22 cellular contexts compared by ENCODE assay signal in the genomic region with DNA sequence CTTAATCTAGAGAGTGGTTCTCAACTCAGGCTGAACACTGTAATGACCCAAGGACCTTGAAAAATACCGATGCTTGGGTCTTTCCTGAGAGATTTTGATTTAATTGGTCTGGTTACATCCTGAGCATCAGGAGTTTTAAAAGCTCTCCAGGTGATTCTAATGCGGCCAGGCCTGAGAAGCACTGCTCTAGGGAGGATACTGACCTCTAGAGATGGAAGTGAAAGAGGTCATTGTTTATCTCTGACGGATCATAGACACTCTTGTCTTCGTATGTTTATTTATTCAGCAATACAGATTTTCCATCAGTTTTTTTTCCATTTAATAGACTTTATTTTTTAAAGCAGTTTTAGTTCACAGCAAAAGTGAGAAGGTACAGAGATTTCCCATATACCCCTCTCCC. TPM values are rescaled to one million over a fixed set of nuclear protein-coding genes. Genes with fewer than 3 reads are reported as not detected.
"Had no signal": no experiment of that assay in that cellular context is flagged by ENCODE, and none has a peak within 500 bp of the region (broad histone marks: within the 10 kb centered on the region; RNA-seq: fewer than 3 reads in every experiment).

No MANE protein-coding gene starts in this region.

- H3K4me3 ChIP-seq: hepatocyte, lung, pancreas, prostate gland, spleen, tibial artery, upper lobe of left lung, vagina had no signal

- H3K4me1 ChIP-seq: prostate gland, spleen, tibial artery, upper lobe of left lung, vagina had no signal

- H3K9me3 ChIP-seq: pancreas, prostate gland, spleen, tibial artery, upper lobe of left lung, vagina had no signal

- DNase-seq: effector CD4-positive, alpha-beta T cell; foreskin melanocyte; head of caudate nucleus; left colon; left ventricle myocardium superior; mesenchymal stem cell; naive B cell; occipital lobe; pancreas; spleen; stimulated activated CD4-positive, alpha-beta T cell treated with anti-CD3 and anti-CD28 coated beads, Interleukin-15, amount 100 ng/mL, for 24 hours; stimulated activated CD4-positive, alpha-beta T cell treated with anti-CD3 and anti-CD28 coated beads, Interleukin-1b, Interleukin-23, amount 100 ng/mL, for 48 hours; stimulated activated CD4-positive, alpha-beta T cell treated with anti-CD3 and anti-CD28 coated beads, Interleukin-4, amount 100 ng/mL, for 24 hours; tibial artery; upper lobe of left lung had no signal

- H3K4me2 ChIP-seq: hepatocyte had no signal

- H3K27ac ChIP-seq: hepatocyte, pancreas, prostate gland, spleen, tibial artery, upper lobe of left lung, vagina had no signal

- H3K36me3 ChIP-seq: pancreas, prostate gland, spleen, tibial artery, upper lobe of left lung, vagina had no signal

- H3K27me3 ChIP-seq: hepatocyte, pancreas, spleen, tibial artery, upper lobe of left lung, vagina had no signal

- ATAC-seq: left colon; left ventricle myocardium superior; pancreas; sciatic nerve; stimulated activated memory B cell treated with anti-CD40 and anti-IgM and Interleukin-4, amounts not matched to agents 10 μg/mL and 1 μg/mL and 100 μg/mL, for 72 hours had no signal

- H2AFZ ChIP-seq: hepatocyte had no signal

- H3K79me2 ChIP-seq: hepatocyte had no signal

RNA-seq across cellular contexts. Expression of a gene that starts 54.5 kb away (rescaled TPM):
- polyA plus RNA-seq: esophagus, hepatocyte had no signal
